ENCODE assay signal across 18 cellular contexts in the genomic region with DNA sequence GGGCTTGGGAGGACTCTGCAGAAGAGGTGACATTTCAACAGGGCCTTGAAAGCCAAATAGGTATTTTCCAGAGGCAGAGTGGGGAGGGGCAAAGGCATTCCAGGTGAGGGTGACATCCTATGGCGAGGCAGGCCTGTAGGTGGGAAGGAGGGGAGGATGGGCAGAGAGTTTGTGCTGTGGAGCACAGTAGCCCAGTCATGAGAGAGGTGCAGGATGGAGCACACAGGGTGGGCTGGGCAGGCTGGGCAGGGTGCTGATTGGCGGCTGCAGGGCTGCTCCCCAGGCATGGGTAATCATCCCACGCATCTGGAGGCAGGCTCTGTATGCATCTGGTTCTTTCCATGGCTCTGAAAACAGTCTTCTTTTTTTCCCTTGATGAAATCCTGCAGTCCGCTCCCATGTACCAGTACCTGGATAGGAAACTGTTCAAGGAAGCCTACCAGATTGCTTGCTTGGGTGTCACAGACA. TPM values are rescaled to one million over a fixed set of nuclear protein-coding genes. Genes with fewer than 3 reads are reported as not detected.
"Had no signal": no experiment of that assay in that cellular context is flagged by ENCODE, and none has a peak within 500 bp of the region (broad histone marks: within the 10 kb centered on the region; RNA-seq: fewer than 3 reads in every experiment).

No MANE protein-coding gene starts in this region.

RNA-seq across cellular contexts. Expression of a gene that starts 40.5 kb away (rescaled TPM):
- total RNA-seq: activated CD4-positive, alpha-beta T cell treated with anti-CD3 and anti-CD28 coated beads for 36 hours; activated CD8-positive, alpha-beta memory T cell treated with anti-CD3 and anti-CD28 coated beads, Interleukin-2, amount 10 ng/mL, durations not matched to agents 7 days and 5 days; activated CD8-positive, alpha-beta T cell treated with anti-CD3 and anti-CD28 coated beads, Interleukin-2, amount 10 ng/mL, durations not matched to agents 7 days and 5 days; activated T-helper 2 cell treated with anti-CD3 and anti-CD28 coated beads, Interferon-gamma antibody, Interleukin-2, Interleukin-4, amounts not matched to agents 10 μg/mL and 5 μg/mL and 100 μg/mL, durations not matched to agents 14 hours and 24 hours and 36 hours; dermis blood vessel endothelial cell; fibroblast of lung; fibroblast of villous mesenchyme; heart left ventricle; left lung; lower lobe of right lung; mesenteric fat pad; mucosa of descending colon; myocyte; natural killer cell treated with Interleukin-12 subunit alpha and Interleukin-12 subunit beta and Interleukin-15 and Interleukin-18, amount 100 ng/mL, for 72 hours; psoas muscle; sigmoid colon; spleen; ureter had no signal
- polyA plus RNA-seq: fibroblast of lung, sigmoid colon, spleen had no signal

RNA-seq across cellular contexts. Expression of a gene that starts 55.1 kb away (rescaled TPM):
- total RNA-seq: activated CD4-positive, alpha-beta T cell treated with anti-CD3 and anti-CD28 coated beads for 36 hours; activated CD8-positive, alpha-beta memory T cell treated with anti-CD3 and anti-CD28 coated beads, Interleukin-2, amount 10 ng/mL, durations not matched to agents 7 days and 5 days; activated CD8-positive, alpha-beta T cell treated with anti-CD3 and anti-CD28 coated beads, Interleukin-2, amount 10 ng/mL, durations not matched to agents 7 days and 5 days; activated T-helper 2 cell treated with anti-CD3 and anti-CD28 coated beads, Interferon-gamma antibody, Interleukin-2, Interleukin-4, amounts not matched to agents 10 μg/mL and 5 μg/mL and 100 μg/mL, durations not matched to agents 14 hours and 24 hours and 36 hours; dermis blood vessel endothelial cell; fibroblast of lung; fibroblast of villous mesenchyme; heart left ventricle; left lung; lower lobe of right lung; mesenteric fat pad; mucosa of descending colon; myocyte; natural killer cell treated with Interleukin-12 subunit alpha and Interleukin-12 subunit beta and Interleukin-15 and Interleukin-18, amount 100 ng/mL, for 72 hours; psoas muscle; sigmoid colon; spleen; ureter had no signal
- polyA plus RNA-seq: fibroblast of lung, heart left ventricle, psoas muscle, sigmoid colon, spleen had no signal

RNA-seq across cellular contexts. Expression of a gene that starts 59.5 kb away (rescaled TPM):
- total RNA-seq: dermis blood vessel endothelial cell, fibroblast of villous mesenchyme, psoas muscle had no signal
- polyA plus RNA-seq: fibroblast of lung had no signal
